1 cellular context compared by ENCODE assay signal in genomic region chr5:126847318-126848221, GRCh38.
TF ChIP-seq lines count a peak whose summit lies in the region.

No MANE protein-coding gene starts in this region.

TF ChIP-seq in IMR-90, 13 proteins besides CTCF, POLR2A, EP300 and RAD21 (continued from another document):
- TF ChIP-seq RCOR1 (IDR thresholded peaks at IDR 0.05; ENCODE audit: insufficient replicate concordance, low read length) (no peak), MAFK (IDR thresholded peaks at IDR 0.05; ENCODE audit: low read depth, low read length) (no peak), BHLHE40 (IDR thresholded peaks at IDR 0.05; ENCODE audit: low read depth, low read length) (no peak), MAZ (IDR thresholded peaks at IDR 0.05; ENCODE audit: borderline replicate concordance, low read depth, low read length) (no peak), CEBPB (IDR thresholded peaks at IDR 0.05; ENCODE audit: low read depth, low read length) (no peak)
